Comparison of ENCODE assay signal across 8 cellular contexts in genomic region chr7:2209146-2209960, GRCh38. TPM values are rescaled to one million over a fixed set of nuclear protein-coding genes. Genes with fewer than 3 reads are reported as not detected.
DNase-seq lines count a peak whose midpoint lies in the region; ATAC-seq and TF ChIP-seq lines count a peak whose summit lies in the region.

No MANE protein-coding gene starts in this region.

- no peaks in the 10 kb centered on the region for H3K27me3 ChIP-seq in vagina

- peak in 5 of 6 experiments; percentile 7 to 21 (median 17) for DNase-seq in stimulated activated naive CD4-positive, alpha-beta T cell (lab: John Stamatoyannopoulos, UW)
- DNase-seq in stimulated activated naive CD4-positive, alpha-beta T cell treated with Interleukin-2 at 50 U/mL for 16 hours (lab: John Stamatoyannopoulos, UW) = no peak
- peak; percentile 63 for DNase-seq in NCI-H82 (lab: John Stamatoyannopoulos, UW)
- DNase-seq in activated T-helper 1 cell treated with anti-CD3 and anti-CD28 coated beads, Interleukin-2, amount 50 U/mL, for 16 hours (ENCODE audit: low read depth in 1 of 2, low spot score in 1 of 2) = peak; percentile 10 to 11
- DNase-seq in foreskin fibroblast = peak; percentile 70 to 90
- no peak for DNase-seq in omental fat pad (ENCODE audit: low spot score)
- no peak for DNase-seq in vagina (ENCODE audit: extremely low spot score in 2 of 2)

- peaks cover 0 to 23% of the 10 kb centered on the region in 2 donors for H3K36me3 ChIP-seq in vagina

- ATAC-seq in HG02870 (IDR thresholded peaks at IDR 0.05; ENCODE audit: unreplicated experiment) = peak; percentile 60
- ATAC-seq in omental fat pad (ENCODE audit: low FRiP score) = peak; percentile 73

- peak; percentile 89 for TF ChIP-seq CTCF in foreskin fibroblast (IDR thresholded peaks at IDR 0.05; ENCODE audit: low read depth, low read length)
- peak in 1 of 3 donors; percentile 51 for TF ChIP-seq CTCF in omental fat pad (IDR thresholded peaks at IDR 0.05)
- TF ChIP-seq CTCF in vagina (IDR thresholded peaks at IDR 0.05) = peak; percentile 24 to 66 (median 58)

- H3K4me3 ChIP-seq in foreskin fibroblast (ENCODE audit: low read depth in 1 of 2, low read length in 2 of 2) = no peak overlapping the region
- no peak overlapping the region for H3K4me3 ChIP-seq in vagina

- intact Hi-C loops in vagina (cut with DNase I) = no loop called here

- no peaks in the 10 kb centered on the region for H3K9me3 ChIP-seq in vagina

- no peak overlapping the region for H3K27ac ChIP-seq in vagina

- no peak for TF ChIP-seq POLR2A in vagina (IDR thresholded peaks at IDR 0.05)

- H3K4me1 ChIP-seq in vagina = no peaks in the 10 kb centered on the region

RNA-seq across cellular contexts. Expression of gene MAD1L1, which starts 23.4 kb away (rescaled TPM):
- total RNA-seq in omental fat pad (10 to 100 TPM; 18.4 to 39.1 (median 25.7) TPM), vagina (62.4 TPM)

RNA-seq across cellular contexts. Expression of gene MRM2, which starts 32.7 kb away (rescaled TPM):
- total RNA-seq in omental fat pad (10 to 100 TPM; 11.9 to 15.4 (median 13.3) TPM), vagina (8.3 TPM)

RNA-seq across cellular contexts. Expression of gene NUDT1, which starts 32.7 kb away (rescaled TPM):
- 10 to 100 TPM; 15.3 to 24.0 (median 16.8) TPM for total RNA-seq in omental fat pad
- total RNA-seq in vagina = 19.4 TPM

Comparison
In these comparisons a context has a peak if more than half of its experiments do, and no peak if none do; other contexts are left out.
1. DNase-seq: peak in stimulated activated naive CD4-positive, alpha-beta T cell (5 of 6), NCI-H82 (single experiment), activated T-helper 1 cell treated with anti-CD3 and anti-CD28 coated beads, Interleukin-2, amount 50 U/mL, for 16 hours (2 of 2) and foreskin fibroblast (2 of 2); none in stimulated activated naive CD4-positive, alpha-beta T cell treated with Interleukin-2 at 50 U/mL for 16 hours (single experiment), omental fat pad (single experiment) and vagina (0 of 2).